Comparison of ENCODE assay signal across 1 cellular context in genomic region chr2:216114476-216115223, GRCh38.
TF ChIP-seq lines count a peak whose summit lies in the region.

No MANE protein-coding gene starts in this region.

TF ChIP-seq in SK-N-SH treated with all-trans-retinoic acid at 6 μM for 48 hours, 23 proteins besides CTCF, POLR2A, EP300 and RAD21 (continued from another document):
- TF ChIP-seq CREB5 (CRISPR knock-in tag; IDR thresholded peaks at IDR 0.05; ENCODE audit: low read depth) (0 out of 2 replicates have a peak, but pooled peaks have one; percentile 9), RARB (CRISPR knock-in tag; IDR thresholded peaks at IDR 0.05) (no peak), BACH2 (CRISPR knock-in tag; IDR thresholded peaks at IDR 0.05; ENCODE audit: borderline replicate concordance) (no peak), OSR1 (CRISPR knock-in tag; IDR thresholded peaks at IDR 0.05) (no peak), ZFP30 (CRISPR knock-in tag; IDR thresholded peaks at IDR 0.05) (no peak), SNAI2 (CRISPR knock-in tag; IDR thresholded peaks at IDR 0.05) (no peak), ESRRG (CRISPR knock-in tag; IDR thresholded peaks at IDR 0.05) (no peak; the same call in 1 of the 2 replicates), TSHZ2 (CRISPR knock-in tag; IDR thresholded peaks at IDR 0.05) (no peak; the same call in 1 of the 2 replicates)
